8 cellular contexts compared by ENCODE assay signal in the genomic region with DNA sequence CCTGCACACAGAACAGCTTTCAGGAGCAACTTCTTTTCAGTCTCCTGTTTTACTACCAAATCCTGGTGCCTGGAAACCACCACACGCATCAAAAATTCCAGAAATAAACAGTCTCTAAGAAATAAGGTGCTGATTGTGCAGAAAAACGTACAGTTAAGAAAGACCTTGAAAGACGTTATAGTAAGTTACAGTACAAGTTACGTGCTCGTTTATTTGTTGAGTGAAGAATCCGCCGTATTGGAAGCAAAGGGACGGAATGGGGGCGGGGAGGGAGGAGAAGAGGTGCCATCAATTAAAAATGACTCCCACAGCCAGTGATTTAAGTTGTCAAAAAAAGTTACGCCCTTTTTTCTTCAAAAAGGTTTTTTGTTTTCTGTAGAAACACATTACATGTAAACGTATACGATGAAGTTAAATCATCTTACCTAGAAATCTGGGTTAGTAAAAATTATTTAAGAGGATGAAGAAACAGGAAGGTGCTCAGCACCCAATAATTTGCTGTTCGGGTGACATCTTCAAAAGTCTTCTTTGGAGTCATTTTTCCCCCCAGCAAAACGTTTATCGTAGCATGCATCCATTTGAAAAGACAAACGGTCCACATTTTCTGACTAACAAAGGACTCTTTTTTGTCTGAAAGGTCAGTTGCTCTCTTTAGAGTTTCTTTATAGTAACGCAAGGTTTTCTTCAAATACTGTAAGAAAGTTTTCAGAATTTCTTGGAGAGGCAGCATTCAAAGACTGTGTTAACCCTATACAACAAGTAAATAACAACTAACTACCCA.
DNase-seq lines count a peak whose midpoint lies in the region; ATAC-seq and TF ChIP-seq lines count a peak whose summit lies in the region.

No MANE protein-coding gene starts in this region.

- no peak for ATAC-seq in GM21390 (IDR thresholded peaks at IDR 0.05; ENCODE audit: unreplicated experiment)
- no peak for ATAC-seq in HG03196 (IDR thresholded peaks at IDR 0.05; ENCODE audit: unreplicated experiment)
- ATAC-seq in GM21360 (IDR thresholded peaks at IDR 0.05; ENCODE audit: unreplicated experiment) = no peak

- H3K4me1 ChIP-seq in HUES48 (ENCODE audit: control insufficient read depth, insufficient read depth, low read length) = peaks cover 19% of the 10 kb centered on the region
- peaks cover 9 to 13% of the 10 kb centered on the region in 2 donors for H3K4me1 ChIP-seq in mucosa of rectum (ENCODE audit: control insufficient read depth in 2 of 2, insufficient read depth in 2 of 2, low read length in 2 of 2)

- H3K4me3 ChIP-seq in HUES48 (ENCODE audit: low read depth, low read length) = peak overlapping the region; percentile 90
- H3K4me3 ChIP-seq in mucosa of rectum (ENCODE audit: low read length in 2 of 2) = peak overlapping the region; percentile 84 to 90

- H3K27ac ChIP-seq in 22Rv1 (peak overlapping the region; percentile 91), HUES48 (ENCODE audit: low read depth, low read length) (peak overlapping the region; percentile 87), caudate nucleus (ENCODE audit: low read depth, low read length) (peak overlapping the region; percentile 47), mucosa of rectum (ENCODE audit: low read depth in 2 of 2, low read length in 2 of 2) (peak overlapping the region; percentile 95 to 97)

- DNase-seq in caudate nucleus (lab: John Stamatoyannopoulos, UW) (no peak), NCI-H2107 (lab: John Stamatoyannopoulos, UW) (no peak)

- H3K36me3 ChIP-seq in HUES48 (ENCODE audit: control insufficient read depth, insufficient read depth, low read length) (no peaks in the 10 kb centered on the region), mucosa of rectum (ENCODE audit: control insufficient read depth in 2 of 2, insufficient read depth in 2 of 2, low read length in 2 of 2) (no peaks in the 10 kb centered on the region)

- H3K9me3 ChIP-seq in HUES48 (ENCODE audit: control insufficient read depth, insufficient read depth, low read length) = no peaks in the 10 kb centered on the region
- H3K9me3 ChIP-seq in mucosa of rectum (ENCODE audit: control insufficient read depth in 2 of 2, low read length in 2 of 2) = no peaks in the 10 kb centered on the region

- H3K27me3 ChIP-seq in HUES48 (ENCODE audit: control insufficient read depth, insufficient read depth, low read length) (peaks cover 3% of the 10 kb centered on the region; the same call in 1 of the 2 replicates), mucosa of rectum (ENCODE audit: control insufficient read depth in 2 of 2, insufficient read depth in 2 of 2, low read length in 2 of 2) (peaks cover 2 to 4% of the 10 kb centered on the region in 2 donors)

- peak overlapping the region; percentile 55 for H3K9ac ChIP-seq in HUES48 (ENCODE audit: low read depth, low read length)
- peak overlapping the region; percentile 66 to 99 for H3K9ac ChIP-seq in mucosa of rectum (ENCODE audit: low read depth in 1 of 2, low read length in 2 of 2)

- TF ChIP-seq CTCF in 22Rv1 (IDR thresholded peaks at IDR 0.05) = no peak
